ENCODE assay signal across 29 cellular contexts in genomic region chrX:118066867-118067515, GRCh38. TPM values are rescaled to one million over a fixed set of nuclear protein-coding genes. Genes with fewer than 3 reads are reported as not detected.
A peak's percentile ranks its signal among the peaks of the same experiment; 100 is the strongest.
DNase-seq lines count a peak whose midpoint lies in the region; ATAC-seq, FAIRE-seq and TF ChIP-seq lines count a peak whose summit lies in the region.
"Had no signal": no experiment of that assay in that cellular context is flagged by ENCODE, and none has a peak within 500 bp of the region (broad histone marks: within the 10 kb centered on the region; RNA-seq: fewer than 3 reads in every experiment).

No MANE protein-coding gene starts in this region.

- CTCF ChIA-PET in Caco-2 (lab: Charles Lee): no interaction called here

- peak; percentile 44 for FAIRE-seq in D721Med (lab: Jason Lieb, UNC)

- H3K4me1 Mint-ChIP-seq in Caco-2 (ENCODE audit: low read depth, unreplicated experiment): no peaks in the 10 kb centered on the region
- H3K4me1 Mint-ChIP-seq: activated CD4-positive, alpha-beta T cell treated with anti-CD3 and anti-CD28 coated beads for 36 hours had no signal

- no peak overlapping the region for H2AFZ ChIP-seq in GM23248

- BruUV-seq in Caco-2 (replicated peaks; lab: Mats Ljungman, UMichigan): no TSS peak

- H3K27me3 ChIP-seq in foreskin keratinocyte: no peaks in the 10 kb centered on the region
- no peaks in the 10 kb centered on the region for H3K27me3 ChIP-seq in GM23248 (replicated peaks; ENCODE audit: insufficient read depth)
- H3K27me3 ChIP-seq in Caco-2 (replicated peaks; ENCODE audit: control insufficient read depth, insufficient read depth, low read length): no peaks in the 10 kb centered on the region
- H3K27me3 ChIP-seq: heart right ventricle, ovary, Peyer's patch, SJSA1, suprapubic skin had no signal

- intact Hi-C loops in Caco-2 (cut with micrococcal nuclease; ENCODE audit: unreplicated experiment): no loop called here

- peak; percentile 98 for ATAC-seq in foreskin keratinocyte
- no peak for ATAC-seq in HG03135 (IDR thresholded peaks at IDR 0.05; ENCODE audit: unreplicated experiment)
- ATAC-seq: activated CD4-positive, alpha-beta T cell treated with anti-CD3 and anti-CD28 coated beads for 36 hours; heart right ventricle; left ventricle myocardium superior; natural killer cell treated with Interleukin-12 subunit alpha and Interleukin-12 subunit beta and Interleukin-15 and Interleukin-18, amount 100 ng/mL, for 72 hours; right cardiac atrium; stimulated activated memory B cell treated with anti-CD40 and anti-IgM and Interleukin-4, amounts not matched to agents 10 μg/mL and 1 μg/mL and 100 μg/mL, for 72 hours had no signal

- no peaks in the 10 kb centered on the region for H3K9me3 Mint-ChIP-seq in Caco-2 (ENCODE audit: unreplicated experiment)
- H3K9me3 Mint-ChIP-seq: natural killer cell treated with Interleukin-12 subunit alpha and Interleukin-12 subunit beta and Interleukin-15 and Interleukin-18, amount 100 ng/mL, for 72 hours; stimulated activated memory B cell treated with anti-CD40 and anti-IgM and Interleukin-4, amounts not matched to agents 10 μg/mL and 1 μg/mL and 100 μg/mL, for 72 hours had no signal

- DNase-seq in D721Med (ENCODE audit: insufficient read length, low spot score) (no peak), LNCaP clone FGC (ENCODE audit: low read depth) (peak; percentile 30), NCI-H748 treated with DMSO at 0.1 percent for 48 hours (lab: John Stamatoyannopoulos, UW) (peak; percentile 65), foreskin keratinocyte (peak; percentile 66 to 67), LoVo (ENCODE audit: low spot score) (no peak), GM23248 (no peak), Caco-2 (no peak)
- DNase-seq: ACHN; activated CD4-positive, alpha-beta T cell treated with anti-CD3 and anti-CD28 coated beads for 36 hours; activated T-cell treated with anti-CD3 and anti-CD28 coated beads, Interleukin-2, amount 50 U/mL, for 1 hour; COR-L47; effector CD4-positive, alpha-beta T cell; erythroblast; foreskin fibroblast; heart right ventricle; left ventricle myocardium superior; NCI-H1417 treated with DMSO at 0.1 percent for 48 hours; NCI-H446 treated with DMSO at 0.1 percent for 48 hours; ovary; Peyer's patch; right cardiac atrium; stimulated activated CD4-positive, alpha-beta T cell treated with anti-CD3 and anti-CD28 coated beads, Interleukin-4, amount 100 ng/mL, for 1 hour had no signal

- no peaks in the 10 kb centered on the region for H3K9me3 ChIP-seq in GM23248 (ENCODE audit: low read depth)
- no peaks in the 10 kb centered on the region for H3K9me3 ChIP-seq in Caco-2
- H3K9me3 ChIP-seq: heart right ventricle, ovary, Peyer's patch, SJSA1, suprapubic skin had no signal

- H3K4me2 ChIP-seq in GM23248 (ENCODE audit: unreplicated experiment): no peak overlapping the region

- peaks cover 5% of the 10 kb centered on the region for H3K4me1 ChIP-seq in foreskin keratinocyte
- no peaks in the 10 kb centered on the region for H3K4me1 ChIP-seq in GM23248 (ENCODE audit: insufficient read depth)
- no peaks in the 10 kb centered on the region for H3K4me1 ChIP-seq in Caco-2
- H3K4me1 ChIP-seq: Peyer's patch, SJSA1, suprapubic skin had no signal

- no peaks in the 10 kb centered on the region for H3K27me3 Mint-ChIP-seq in Caco-2 (ENCODE audit: insufficient read depth, unreplicated experiment)
- H3K27me3 Mint-ChIP-seq: activated CD4-positive, alpha-beta T cell treated with anti-CD3 and anti-CD28 coated beads for 36 hours; brain; IgD-negative memory B cell had no signal

- H3K9ac ChIP-seq in GM23248: no peak overlapping the region

- H3K27ac Mint-ChIP-seq in Caco-2 (ENCODE audit: unreplicated experiment): no peak overlapping the region
- H3K27ac Mint-ChIP-seq: activated CD4-positive, alpha-beta T cell treated with anti-CD3 and anti-CD28 coated beads for 36 hours; brain; IgD-negative memory B cell; natural killer cell treated with Interleukin-12 subunit alpha and Interleukin-12 subunit beta and Interleukin-15 and Interleukin-18, amount 100 ng/mL, for 72 hours; stimulated activated memory B cell treated with anti-CD40 and anti-IgM and Interleukin-4, amounts not matched to agents 10 μg/mL and 1 μg/mL and 100 μg/mL, for 72 hours had no signal

- H3K4me3 ChIP-seq in LNCaP clone FGC (ENCODE audit: low read depth, low read length) (no peak overlapping the region), GM23248 (no peak overlapping the region), Caco-2 (ENCODE audit: low read depth, low read length) (no peak overlapping the region)
- H3K4me3 ChIP-seq: heart right ventricle, ovary, Peyer's patch, SJSA1, suprapubic skin had no signal

- in situ Hi-C loops in GM23248 (cut with MboI): no loop called here

- no peak overlapping the region for H3K4me3 Mint-ChIP-seq in Caco-2 (ENCODE audit: unreplicated experiment)
- H3K4me3 Mint-ChIP-seq: activated CD4-positive, alpha-beta T cell treated with anti-CD3 and anti-CD28 coated beads for 36 hours; brain; IgD-negative memory B cell; natural killer cell treated with Interleukin-12 subunit alpha and Interleukin-12 subunit beta and Interleukin-15 and Interleukin-18, amount 100 ng/mL, for 72 hours; stimulated activated memory B cell treated with anti-CD40 and anti-IgM and Interleukin-4, amounts not matched to agents 10 μg/mL and 1 μg/mL and 100 μg/mL, for 72 hours had no signal

- WGBS in GM23248 (ENCODE audit: low coverage in 1 of 2, low lambda C conversion rate in 2 of 2, missing lambda C conversion rate in 2 of 2), 2 experiments: 49 to 67% methylated on average over 2 of the region's 2 CpGs

- H3K27ac ChIP-seq in foreskin keratinocyte: no peak overlapping the region
- no peak overlapping the region for H3K27ac ChIP-seq in GM23248
- H3K27ac ChIP-seq: heart right ventricle, ovary, Peyer's patch, SJSA1, suprapubic skin had no signal

- H3K36me3 Mint-ChIP-seq in Caco-2 (ENCODE audit: insufficient read depth, unreplicated experiment): no peaks in the 10 kb centered on the region
- H3K36me3 Mint-ChIP-seq: brain; IgD-negative memory B cell; natural killer cell treated with Interleukin-12 subunit alpha and Interleukin-12 subunit beta and Interleukin-15 and Interleukin-18, amount 100 ng/mL, for 72 hours; stimulated activated memory B cell treated with anti-CD40 and anti-IgM and Interleukin-4, amounts not matched to agents 10 μg/mL and 1 μg/mL and 100 μg/mL, for 72 hours had no signal

- no peaks in the 10 kb centered on the region for H3K36me3 ChIP-seq in GM23248 (ENCODE audit: low read depth)
- no peaks in the 10 kb centered on the region for H3K36me3 ChIP-seq in Caco-2 (ENCODE audit: control insufficient read depth, insufficient read depth, low read length)
- H3K36me3 ChIP-seq: heart right ventricle, ovary, Peyer's patch, SJSA1, suprapubic skin had no signal

- H4K20me1 ChIP-seq in GM23248 (ENCODE audit: insufficient read depth): no peaks in the 10 kb centered on the region

- POLR2A ChIA-PET in Caco-2 (lab: Charles Lee): no interaction called here

- H3K9me2 ChIP-seq in GM23248 (ENCODE audit: insufficient read depth): no peaks in the 10 kb centered on the region

- no peaks in the 10 kb centered on the region for H3K79me2 ChIP-seq in GM23248 (ENCODE audit: insufficient read depth)

- H3F3A ChIP-seq in GM23248 (ENCODE audit: insufficient read depth): no peaks in the 10 kb centered on the region

- TF ChIP-seq CTCF in D721Med (IDR thresholded peaks at IDR 0.05; ENCODE audit: insufficient read depth, missing control alignments) (no peak), LNCaP clone FGC (IDR thresholded peaks at IDR 0.05; ENCODE audit: control insufficient read depth, extremely low read depth, insufficient read depth) (no peak), foreskin keratinocyte (conservative IDR thresholded peaks at IDR 0.05) (no peak), Caco-2 (IDR thresholded peaks at IDR 0.05; ENCODE audit: insufficient read depth in 1 of 2, low read depth in 1 of 2, low read length in 1 of 2, severe bottlenecking in 1 of 2, unreplicated experiment in 1 of 2) (no peak)

RNA-seq across cellular contexts. Expression of gene KLHL13, which starts 49.6 kb away (rescaled TPM):
- total RNA-seq in foreskin keratinocyte: 5.2 and 6.5 TPM in 2 replicates
- 1.8 and 2.7 TPM in 2 replicates for polyA plus RNA-seq in foreskin keratinocyte
- 0.43 TPM in 1 of 2 replicates, not detected in the other for total RNA-seq in GM23248 (2014; rRNA removed; shearing (Covaris generic))
- polyA plus RNA-seq in GM23248 (2016; fragmentation: Nextera tagmentation; extraction: Ambion mirVana): 0.11 TPM in 1 of 2 replicates, not detected in the other
- 8.7 and 9.1 TPM in 2 replicates for total RNA-seq in Caco-2 (2022)
- polyA plus RNA-seq: IgD-negative memory B cell had no signal

Comparison
In these comparisons a context has a peak if more than half of its experiments do, and no peak if none do; other contexts are left out.
1. DNase-seq: peak in LNCaP clone FGC (single experiment), NCI-H748 treated with DMSO at 0.1 percent for 48 hours (single experiment) and foreskin keratinocyte (2 of 2); none in D721Med (single experiment), LoVo (single experiment), GM23248 (single experiment) and Caco-2 (0 of 2).